Comparison of ENCODE assay signal across 12 cellular contexts in the genomic region with DNA sequence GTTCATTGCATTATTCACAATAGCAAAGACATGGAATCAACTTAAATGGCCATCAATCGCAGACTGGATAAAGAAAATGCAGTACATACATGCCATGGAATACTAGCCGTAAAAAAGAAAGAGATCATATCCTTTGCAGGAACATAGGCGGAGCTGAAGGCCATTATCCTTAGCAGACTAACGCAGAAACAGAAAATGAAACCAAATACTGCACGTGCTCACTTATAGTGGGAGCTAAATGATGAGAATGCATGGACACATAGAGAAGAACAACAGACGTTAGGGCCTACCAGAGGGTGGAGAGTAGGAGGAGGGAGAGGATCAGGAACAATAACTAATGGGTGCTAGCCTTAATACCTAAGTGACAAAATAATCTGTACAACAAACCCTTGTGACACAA. TPM values are rescaled to one million over a fixed set of nuclear protein-coding genes. Genes with fewer than 3 reads are reported as not detected.
DNase-seq lines count a peak whose midpoint lies in the region; ATAC-seq and TF ChIP-seq lines count a peak whose summit lies in the region.
"Had no signal": no experiment of that assay in that cellular context is flagged by ENCODE, and none has a peak within 500 bp of the region (broad histone marks: within the 10 kb centered on the region; RNA-seq: fewer than 3 reads in every experiment).

No MANE protein-coding gene starts in this region.

- ATAC-seq in activated CD4-positive, CD25-positive, alpha-beta regulatory T cell treated with anti-CD3 and anti-CD28 coated beads, Interleukin-2, amount 50 U/mL, for 24 hours = peak; percentile 47 to 50
- ATAC-seq in activated CD8-positive, alpha-beta T cell treated with anti-CD3 and anti-CD28 coated beads, Interleukin-2, amount 10 ng/mL, durations not matched to agents 7 days and 5 days = peak; percentile 88
- ATAC-seq in left lung = peak; percentile 31

- intact Hi-C loops in left lung (cut with DNase I) = no loop called here

- no peak for DNase-seq in activated CD4-positive, CD25-positive, alpha-beta regulatory T cell (lab: John Stamatoyannopoulos, UW)
- DNase-seq in HL-60 (ENCODE audit: low read depth in 1 of 2, low spot score in 1 of 2) (peak in 1 of 2 experiments; percentile 13), left lung (no peak), iPS-NIHi7 (ENCODE audit: extremely low spot score) (no peak), GDM1 (lab: John Stamatoyannopoulos, UW) (no peak)
- DNase-seq in activated CD8-positive, alpha-beta T cell treated with anti-CD3 and anti-CD28 coated beads, Interleukin-2, amount 10 ng/mL, durations not matched to agents 7 days and 5 days = peak; percentile 34
- DNase-seq in effector CD8-positive, alpha-beta T cell (lab: John Stamatoyannopoulos, UW) = no peak
- DNase-seq: NCI-H510A, SHP77 had no signal

- peaks cover 0 to 12% of the 10 kb centered on the region in 2 donors for H3K9me3 ChIP-seq in left lung

- no peak overlapping the region for H3K4me3 ChIP-seq in HL-60 (replicated peaks; ENCODE audit: insufficient read depth, low read length)
- no peak overlapping the region for H3K4me3 ChIP-seq in left lung
- H3K4me3 ChIP-seq: ascending aorta had no signal

- CTCF ChIA-PET in activated CD8-positive, alpha-beta T cell treated with anti-CD3 and anti-CD28 coated beads, Interleukin-2, amount 10 ng/mL, durations not matched to agents 7 days and 5 days (lab: Charles Lee) = interaction anchor here (1.2 to 1.8 kb wide), 4 partner anchors 8 to 233 kb away, joined by 4 to 7 read pairs (median 4); no protein-coding TSS in a partner anchor

- H3K27ac ChIP-seq in HL-60 (replicated peaks) (peak overlapping the region; percentile 17), left lung (peak overlapping the region in 1 of 2 donors; percentile 25)
- H3K27ac ChIP-seq: ascending aorta had no signal

- TF ChIP-seq CTCF in HL-60 (IDR thresholded peaks at IDR 0.05; ENCODE audit: insufficient read depth, low read length) = no peak
- TF ChIP-seq CTCF in left lung (IDR thresholded peaks at IDR 0.05) = no peak

- H3K36me3 ChIP-seq in left lung = peaks cover 0 to 48% of the 10 kb centered on the region in 2 donors

- H3K9me3 Mint-ChIP-seq in activated CD8-positive, alpha-beta T cell treated with anti-CD3 and anti-CD28 coated beads, Interleukin-2, amount 10 ng/mL, durations not matched to agents 7 days and 5 days (ENCODE audit: insufficient read depth) = peaks cover 53% of the 10 kb centered on the region

- H3K36me3 Mint-ChIP-seq in activated CD8-positive, alpha-beta T cell treated with anti-CD3 and anti-CD28 coated beads, Interleukin-2, amount 10 ng/mL, durations not matched to agents 7 days and 5 days (ENCODE audit: low read depth) = peaks cover 90% of the 10 kb centered on the region

- POLR2A ChIA-PET in activated CD8-positive, alpha-beta T cell treated with anti-CD3 and anti-CD28 coated beads, Interleukin-2, amount 10 ng/mL, durations not matched to agents 7 days and 5 days (lab: Charles Lee) = interaction anchor here (0.9 to 1.4 kb wide), 2 partner anchors 9 to 46 kb away, joined by 3 read pairs; no protein-coding TSS in a partner anchor

- peak overlapping the region; percentile 74 for H3K27ac Mint-ChIP-seq in activated CD8-positive, alpha-beta T cell treated with anti-CD3 and anti-CD28 coated beads, Interleukin-2, amount 10 ng/mL, durations not matched to agents 7 days and 5 days
- H3K27ac Mint-ChIP-seq: mesothelial cell of epicardium had no signal

- H3K4me1 ChIP-seq in left lung = peaks cover 0 to 10% of the 10 kb centered on the region in 2 donors
- H3K4me1 ChIP-seq: ascending aorta had no signal

- no peaks in the 10 kb centered on the region for H3K27me3 ChIP-seq in HL-60 (ENCODE audit: insufficient read depth, poor library complexity, severe bottlenecking)
- H3K27me3 ChIP-seq in left lung = no peaks in the 10 kb centered on the region
- H3K27me3 ChIP-seq: ascending aorta had no signal

- peak overlapping the region; percentile 15 for H3K4me3 Mint-ChIP-seq in activated CD8-positive, alpha-beta T cell treated with anti-CD3 and anti-CD28 coated beads, Interleukin-2, amount 10 ng/mL, durations not matched to agents 7 days and 5 days
- H3K4me3 Mint-ChIP-seq: mesothelial cell of epicardium had no signal

- peaks cover 58% of the 10 kb centered on the region for H3K4me1 Mint-ChIP-seq in activated CD8-positive, alpha-beta T cell treated with anti-CD3 and anti-CD28 coated beads, Interleukin-2, amount 10 ng/mL, durations not matched to agents 7 days and 5 days (ENCODE audit: low read depth)
- H3K4me1 Mint-ChIP-seq: mesothelial cell of epicardium had no signal

- H3K27me3 Mint-ChIP-seq in activated CD8-positive, alpha-beta T cell treated with anti-CD3 and anti-CD28 coated beads, Interleukin-2, amount 10 ng/mL, durations not matched to agents 7 days and 5 days (ENCODE audit: low read depth) = no peaks in the 10 kb centered on the region

RNA-seq across cellular contexts. Expression of a gene that starts 57.9 kb away (rescaled TPM):
- 10 to 100 TPM; 56.8 to 60.2 TPM for total RNA-seq in activated CD8-positive, alpha-beta T cell treated with anti-CD3 and anti-CD28 coated beads, Interleukin-2, amount 10 ng/mL, durations not matched to agents 7 days and 5 days
- total RNA-seq in left lung = 10 to 100 TPM; 17.2 to 23.3 TPM

Comparison
In these comparisons a context has a peak if more than half of its experiments do, and no peak if none do; other contexts are left out.
1. ATAC-seq: peak in every context shown above with its lines; median percentile 88 in activated CD8-positive, alpha-beta T cell treated with anti-CD3 and anti-CD28 coated beads, Interleukin-2, amount 10 ng/mL, durations not matched to agents 7 days and 5 days; 48 in activated CD4-positive, CD25-positive, alpha-beta regulatory T cell treated with anti-CD3 and anti-CD28 coated beads, Interleukin-2, amount 50 U/mL, for 24 hours; 31 in left lung.